In the genomic region with DNA sequence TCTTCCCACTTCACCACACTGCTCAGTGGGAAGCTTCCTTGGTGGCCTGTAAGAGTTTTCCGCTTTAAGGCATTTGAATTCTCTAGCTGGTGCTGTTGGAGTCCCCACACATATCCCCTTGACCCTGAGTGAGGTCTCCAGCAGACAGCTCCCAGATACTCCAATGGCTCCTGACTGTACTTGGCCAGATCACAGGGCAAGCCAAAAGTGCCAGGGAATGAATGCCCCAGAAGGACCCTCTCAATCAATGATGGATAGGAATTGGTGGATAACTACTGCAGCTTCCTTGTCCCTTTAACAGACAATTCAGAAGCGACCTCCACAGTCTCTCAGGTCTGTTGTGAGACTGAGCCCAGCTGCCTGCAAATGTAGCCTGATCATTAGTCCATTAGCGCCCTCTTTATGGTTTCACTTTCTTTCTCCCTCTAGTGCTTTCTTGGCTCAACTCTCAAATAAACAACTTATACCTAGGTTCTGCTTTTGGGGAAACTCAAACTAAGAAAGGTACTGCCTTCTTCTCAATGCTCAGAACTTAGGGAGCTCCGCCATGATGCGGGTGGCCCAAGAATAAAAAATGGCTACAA, we compare ENCODE assay signal across 1 cellular context.
TF ChIP-seq lines count a peak whose summit lies in the region.

No MANE protein-coding gene starts in this region.

TF ChIP-seq in H1, 55 proteins besides CTCF, POLR2A, EP300 and RAD21 (continued from another document):
- TF ChIP-seq MAFK (IDR thresholded peaks at IDR 0.05; ENCODE audit: low read depth, low read length), result no peak
- no peak for TF ChIP-seq BRCA1 (IDR thresholded peaks at IDR 0.05; ENCODE audit: low read depth, low read length)
- TF ChIP-seq JUND (IDR thresholded peaks at IDR 0.05; ENCODE audit: low read length), result no peak
- no peak for TF ChIP-seq E2F6 (IDR thresholded peaks at IDR 0.05)
- no peak for TF ChIP-seq RFX5 (IDR thresholded peaks at IDR 0.05; ENCODE audit: borderline replicate concordance, low read depth, low read length)
- TF ChIP-seq SUZ12 (IDR thresholded peaks at IDR 0.05; ENCODE audit: low read length), result no peak
- TF ChIP-seq EZH2 (IDR thresholded peaks at IDR 0.05; ENCODE audit: low read depth, low read length, severe bottlenecking), result no peak
- TF ChIP-seq KDM5A (IDR thresholded peaks at IDR 0.05; ENCODE audit: low read length), result no peak
